ENCODE assay signal across 8 cellular contexts in genomic region chr16:84616515-84616914, GRCh38. TPM values are rescaled to one million over a fixed set of nuclear protein-coding genes. Genes with fewer than 3 reads are reported as not detected.
DNase-seq lines count a peak whose midpoint lies in the region; ATAC-seq, FAIRE-seq and TF ChIP-seq lines count a peak whose summit lies in the region.

No MANE protein-coding gene starts in this region.

- 25% methylated on average over 13 of the region's 13 CpGs for WGBS in HUES64
- WGBS in lower leg skin, 2 donors, result 19 to 35% methylated on average over 13 of the region's 13 CpGs

- peak overlapping the region; percentile 96 for H3K4me3 Mint-ChIP-seq in memory B cell

- H3K36me3 Mint-ChIP-seq in memory B cell, result peaks cover 27% of the 10 kb centered on the region

- intact Hi-C loops in lower leg skin (cut with DNase I; ENCODE audit: low total_unique reads), result no loop called here

- H3K9ac ChIP-seq in BLaER1 treated with 17β-estradiol and CSF1 and Interleukin-3, amounts not matched to agents 10 nM and 100 nM, result peak overlapping the region; percentile 82 to 94 (median 87)
- H3K9ac ChIP-seq in HUES64 (ENCODE audit: low read depth, low read length), result peak overlapping the region; percentile 75; the same call in 1 of the 2 replicates

- no peak for FAIRE-seq in urothelium cell line (lab: Jason Lieb, UNC)

- H3K9me3 Mint-ChIP-seq in memory B cell, result peaks cover 1% of the 10 kb centered on the region

- ATAC-seq in memory B cell (ENCODE audit: low read depth) (peak; percentile 41), GM19397 (IDR thresholded peaks at IDR 0.05; ENCODE audit: unreplicated experiment) (no peak)

- no peak for DNase-seq in astrocyte of the cerebellum (ENCODE audit: low read depth)
- no peak for DNase-seq in memory B cell (ENCODE audit: low spot score in 2 of 2)
- DNase-seq in lower leg skin (ENCODE audit: low spot score in 2 of 2), result no peak
- no peak for DNase-seq in UCSD-AML1 (lab: John Stamatoyannopoulos, UW; ENCODE audit: unreplicated experiment)
- no peak for DNase-seq in urothelium cell line (ENCODE audit: low spot score)

- peaks cover 46 to 80% (median 68%) of the 10 kb centered on the region in 10 experiments for H3K4me1 ChIP-seq in BLaER1 treated with 17β-estradiol and CSF1 and Interleukin-3, amounts not matched to agents 10 nM and 100 nM
- H3K4me1 ChIP-seq in HUES64 (ENCODE audit: insufficient read depth, low read length), result peaks cover 22% of the 10 kb centered on the region; the same call in 1 of the 2 replicates

- peaks cover 0 to 58% (median 46%) of the 10 kb centered on the region in 11 experiments; a peak in 16 of 22 replicates for H3K36me3 ChIP-seq in BLaER1 treated with 17β-estradiol and CSF1 and Interleukin-3, amounts not matched to agents 10 nM and 100 nM
- peaks cover 21% of the 10 kb centered on the region; the same call in 1 of the 2 replicates for H3K36me3 ChIP-seq in HUES64 (ENCODE audit: insufficient read depth, low read length)

- peaks cover 0 to 16% (median 0%) of the 10 kb centered on the region in 11 experiments; a peak in 8 of 22 replicates for H3K9me3 ChIP-seq in BLaER1 treated with 17β-estradiol and CSF1 and Interleukin-3, amounts not matched to agents 10 nM and 100 nM (replicated peaks in 1 of 11)
- H3K9me3 ChIP-seq in HUES64 (ENCODE audit: insufficient read depth, low read depth, low read length), result no peaks in the 10 kb centered on the region

- TF ChIP-seq POLR2A in lower leg skin (IDR thresholded peaks at IDR 0.05), result no peak

- H3K4me1 Mint-ChIP-seq in memory B cell, result peaks cover 58% of the 10 kb centered on the region

- peak overlapping the region; percentile 67 for H3K27ac Mint-ChIP-seq in memory B cell

- peak overlapping the region; percentile 94 to 99 (median 97) for H3K4me2 ChIP-seq in BLaER1 treated with 17β-estradiol and CSF1 and Interleukin-3, amounts not matched to agents 10 nM and 100 nM

- TF ChIP-seq CTCF in astrocyte of the cerebellum (IDR thresholded peaks at IDR 0.05; ENCODE audit: low read depth, low read length, missing control alignments), result no peak
- no peak for TF ChIP-seq CTCF in lower leg skin (IDR thresholded peaks at IDR 0.05)

- peaks cover 0 to 23% (median 11%) of the 10 kb centered on the region in 11 experiments; a peak in 11 of 22 replicates for H3K27me3 ChIP-seq in BLaER1 treated with 17β-estradiol and CSF1 and Interleukin-3, amounts not matched to agents 10 nM and 100 nM
- peaks cover 7% of the 10 kb centered on the region for H3K27me3 ChIP-seq in HUES64 (ENCODE audit: insufficient read depth, low read length)

- peaks cover 32 to 64% (median 63%) of the 10 kb centered on the region in 11 experiments; a peak in 21 of 22 replicates for H4K20me1 ChIP-seq in BLaER1 treated with 17β-estradiol and CSF1 and Interleukin-3, amounts not matched to agents 10 nM and 100 nM

- in situ Hi-C loops in astrocyte of the cerebellum (cut with HindIII; ENCODE audit: low sequenced_read_pairs), result no loop called here

- no peaks in the 10 kb centered on the region for H3K27me3 Mint-ChIP-seq in memory B cell

- peak overlapping the region; percentile 79 to 100 (median 92) for H3K4me3 ChIP-seq in BLaER1 treated with 17β-estradiol and CSF1 and Interleukin-3, amounts not matched to agents 10 nM and 100 nM
- H3K4me3 ChIP-seq in HUES64 (ENCODE audit: low read length) (peak overlapping the region; percentile 77), astrocyte of the cerebellum (ENCODE audit: low read depth, low read length) (peak overlapping the region; percentile 88), lower leg skin (ENCODE audit: low read depth, poor library complexity, severe bottlenecking) (no peak overlapping the region)

- H3K27ac ChIP-seq in BLaER1 treated with 17β-estradiol and CSF1 and Interleukin-3, amounts not matched to agents 10 nM and 100 nM, result peak overlapping the region; percentile 27 to 91 (median 83); a peak in 20 of 22 replicates
- no peak overlapping the region for H3K27ac ChIP-seq in HUES64 (ENCODE audit: low read depth, low read length)

RNA-seq across cellular contexts. Expression of gene COTL1, which starts 1.4 kb away (rescaled TPM):
- polyA plus RNA-seq in HUES64 (2013, experiment 1 of 2), result 158 TPM
- polyA plus RNA-seq in HUES64 (2013, experiment 2 of 2), result 213 TPM
- total RNA-seq in lower leg skin, result 10 to 100 TPM in 2 of 4 donors, 1 to 10 TPM in 2; 6.5 to 25.7 (median 9.8) TPM

RNA-seq across cellular contexts. Expression of gene KLHL36, which starts 31.8 kb away (rescaled TPM):
- polyA plus RNA-seq in HUES64 (2013, experiment 1 of 2), result 12.1 TPM
- polyA plus RNA-seq in HUES64 (2013, experiment 2 of 2), result 15.3 TPM
- total RNA-seq in lower leg skin, result 10 to 100 TPM; 49.0 to 73.0 (median 65.8) TPM
